Comparison of ENCODE assay signal across 8 cellular contexts in the genomic region with DNA sequence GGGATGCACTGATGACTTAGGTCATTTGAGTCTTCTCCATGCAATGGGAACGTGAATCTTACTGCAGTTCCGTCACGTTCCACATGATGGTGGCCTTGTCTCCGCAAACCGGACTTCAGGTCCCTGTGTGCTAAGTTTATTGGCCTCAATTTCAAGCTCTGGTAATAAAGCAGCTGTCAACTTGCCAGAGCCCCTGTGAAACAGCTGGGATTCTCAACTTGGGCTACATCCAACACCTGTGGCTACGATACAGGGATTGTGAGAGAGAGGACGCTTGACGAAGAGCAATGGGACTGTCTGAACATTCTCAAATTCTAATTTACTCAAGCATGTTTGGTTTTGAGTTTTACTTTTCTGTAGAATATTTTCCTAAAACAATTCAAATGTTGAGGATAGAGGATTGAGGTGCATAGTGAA.
DNase-seq lines count a peak whose midpoint lies in the region; ATAC-seq and TF ChIP-seq lines count a peak whose summit lies in the region.

No MANE protein-coding gene starts in this region.

- POLR2A ChIA-PET in naive thymus-derived CD4-positive, alpha-beta T cell (lab: Charles Lee), result no interaction called here

- no peak overlapping the region for H3K27ac ChIP-seq in naive thymus-derived CD4-positive, alpha-beta T cell (ENCODE audit: low read depth, low read length)

- H3K4me3 Mint-ChIP-seq in naive thymus-derived CD4-positive, alpha-beta T cell, result no peak overlapping the region

- in situ Hi-C loops in astrocyte of the cerebellum (cut with HindIII; ENCODE audit: low sequenced_read_pairs), result loop anchor here (10.0 to 25.0 kb wide), 2 partner anchors 276 to 443 kb away; no protein-coding TSS in a partner anchor

- H3K27me3 ChIP-seq in naive thymus-derived CD4-positive, alpha-beta T cell (ENCODE audit: control insufficient read depth in 2 of 2, insufficient read depth in 2 of 2, low read length in 2 of 2), result no peaks in the 10 kb centered on the region

- H3K9me3 ChIP-seq in naive thymus-derived CD4-positive, alpha-beta T cell (ENCODE audit: control insufficient read depth in 2 of 3, low read length in 3 of 3), result no peaks in the 10 kb centered on the region

- H3K9me3 Mint-ChIP-seq in naive thymus-derived CD4-positive, alpha-beta T cell, result peaks cover 0 to 21% (median 3%) of the 10 kb centered on the region in 11 donors

- no peaks in the 10 kb centered on the region for H3K4me1 Mint-ChIP-seq in naive thymus-derived CD4-positive, alpha-beta T cell

- CTCF ChIA-PET in naive thymus-derived CD4-positive, alpha-beta T cell (lab: Charles Lee), result no interaction called here

- peaks cover 0 to 4% (median 0%) of the 10 kb centered on the region in 5 donors for H3K27me3 Mint-ChIP-seq in naive thymus-derived CD4-positive, alpha-beta T cell

- DNase-seq in NCI-H2171 treated with DMSO at 0.1 percent for 48 hours (lab: John Stamatoyannopoulos, UW) (peak; percentile 90), astrocyte of the cerebellum (ENCODE audit: low read depth) (peak; percentile 80), hypothalamus (lab: John Stamatoyannopoulos, UW) (peak in 44 of 51 donors; percentile 3 to 77 (median 33)), stromal cell of bone marrow (ENCODE audit: low read depth) (peak; percentile 47), mesenteric fat pad (ENCODE audit: low spot score) (no peak)
- DNase-seq in naive thymus-derived CD4-positive, alpha-beta T cell, result no peak

- intact Hi-C loops in naive thymus-derived CD4-positive, alpha-beta T cell (cut with micrococcal nuclease), result no loop called here

- H3K27ac Mint-ChIP-seq in naive thymus-derived CD4-positive, alpha-beta T cell, result no peak overlapping the region

- H3K4me3 ChIP-seq in GM12875 (ENCODE audit: low read depth, low read length) (no peak overlapping the region), astrocyte of the cerebellum (ENCODE audit: low read depth, low read length) (no peak overlapping the region)
- no peak overlapping the region for H3K4me3 ChIP-seq in naive thymus-derived CD4-positive, alpha-beta T cell (ENCODE audit: low read length)

- H3K4me1 ChIP-seq in naive thymus-derived CD4-positive, alpha-beta T cell (ENCODE audit: control insufficient read depth in 2 of 2, insufficient read depth in 2 of 2, low read length in 2 of 2), result no peaks in the 10 kb centered on the region

- ATAC-seq in HG03175 (IDR thresholded peaks at IDR 0.05; ENCODE audit: unreplicated experiment), result no peak
- ATAC-seq in naive thymus-derived CD4-positive, alpha-beta T cell, result no peak

- TF ChIP-seq CTCF in GM12875 (IDR thresholded peaks at IDR 0.05; ENCODE audit: borderline replicate concordance, insufficient read depth, low read depth, low read length) (peak; percentile 32; the same call in 1 of the 2 replicates), astrocyte of the cerebellum (IDR thresholded peaks at IDR 0.05; ENCODE audit: low read depth, low read length, missing control alignments) (peak; percentile 87)

- no peaks in the 10 kb centered on the region for H3K36me3 ChIP-seq in naive thymus-derived CD4-positive, alpha-beta T cell (ENCODE audit: control insufficient read depth in 2 of 3, insufficient read depth in 3 of 3, low read length in 3 of 3)

- H3K36me3 Mint-ChIP-seq in naive thymus-derived CD4-positive, alpha-beta T cell, result no peaks in the 10 kb centered on the region

Comparison
In these comparisons a context has a peak if more than half of its experiments do, and no peak if none do; other contexts are left out.
1. DNase-seq: peak in NCI-H2171 treated with DMSO at 0.1 percent for 48 hours (single experiment), astrocyte of the cerebellum (single experiment), hypothalamus (44 of 51) and stromal cell of bone marrow (single experiment); none in naive thymus-derived CD4-positive, alpha-beta T cell (0 of 9) and mesenteric fat pad (single experiment).